Comparison of ENCODE assay signal across 1 cellular context in genomic region chr1:218990019-218990418, GRCh38.
TF ChIP-seq lines count a peak whose summit lies in the region.

No MANE protein-coding gene starts in this region.

TF ChIP-seq in H1, 55 proteins besides CTCF, POLR2A, EP300 and RAD21:
- TF ChIP-seq CHD1 (IDR thresholded peaks at IDR 0.05; ENCODE audit: low read depth, low read length): no peak
